Comparison of ENCODE assay signal across 8 cellular contexts in genomic region chr9:135907446-135908333, GRCh38. TPM values are rescaled to one million over a fixed set of nuclear protein-coding genes. Genes with fewer than 3 reads are reported as not detected.
DNase-seq lines count a peak whose midpoint lies in the region; ATAC-seq, FAIRE-seq and TF ChIP-seq lines count a peak whose summit lies in the region.

Gene CAMSAP1, minus strand, starts transcription at chr9:135907546. Its CDS starts 387 bp downstream, at chr9:135907159.

- TF ChIP-seq RAD21 in IMR-90 (IDR thresholded peaks at IDR 0.05; ENCODE audit: low read length), result no peak

- H3K27me3 ChIP-seq in IMR-90 (ENCODE audit: control insufficient read depth, insufficient read depth, low read length) (no peaks in the 10 kb centered on the region), OCI-LY3 (ENCODE audit: low read depth, low read length) (no peaks in the 10 kb centered on the region)

- dilution Hi-C loops in IMR-90 (cut with HindIII; ENCODE audit: low sequenced_read_pairs, unreplicated experiment), result no loop called here

- H4K91ac ChIP-seq in IMR-90 (ENCODE audit: insufficient read depth, low read depth, low read length), result 0 out of 2 replicates have a peak within 1 kb of the TSS, but pooled peaks have one; percentile 48

- TF ChIP-seq CTCF in D721Med (IDR thresholded peaks at IDR 0.05; ENCODE audit: insufficient read depth, missing control alignments) (no peak), IMR-90 (conservative IDR thresholded peaks at IDR 0.05; ENCODE audit: low read depth, low read length) (no peak), OCI-LY3 (IDR thresholded peaks at IDR 0.05; ENCODE audit: low read depth, low read length) (no peak)

- H3K79me2 ChIP-seq in OCI-LY3 (ENCODE audit: low read length), result peaks cover 46% of the 10 kb centered on the region

- H2AFZ ChIP-seq in IMR-90 (replicated peaks; ENCODE audit: low read length, poor library complexity) (peak within 1 kb of the TSS; percentile 94), OCI-LY3 (ENCODE audit: low read depth, low read length) (no peak within 1 kb of the TSS)

- BruUV-seq in IMR-90 (replicated peaks; lab: Mats Ljungman, UMichigan), result no TSS peak

- POLR2A ChIA-PET in IMR-90 (lab: Charles Lee; ENCODE audit: unreplicated experiment), result interaction anchor here (0.7 kb wide), 2 partner anchors 33 to 40 kb away, joined by 6 to 8 read pairs; no protein-coding TSS in a partner anchor

- H2BK20ac ChIP-seq in IMR-90 (ENCODE audit: low read depth, low read length), result no peak within 1 kb of the TSS

- peak within 1 kb of the TSS; percentile 80 for H3K14ac ChIP-seq in IMR-90 (replicated peaks; ENCODE audit: low read depth, low read length)

- H3K4me1 ChIP-seq in IMR-90 (ENCODE audit: control insufficient read depth, insufficient read depth, low read length) (peaks cover 10% of the 10 kb centered on the region), OCI-LY3 (ENCODE audit: low read length) (peaks cover 20% of the 10 kb centered on the region)

- H3K9me1 ChIP-seq in IMR-90 (ENCODE audit: insufficient read depth, low read length), result peaks cover 8% of the 10 kb centered on the region; the same call in 1 of the 2 replicates

- H3K56ac ChIP-seq in IMR-90 (ENCODE audit: extremely low read depth, insufficient read depth, low read length), result peak within 1 kb of the TSS; percentile 24; the same call in 1 of the 2 replicates

- FAIRE-seq in D721Med (lab: Jason Lieb, UNC), result no peak

- no peak within 1 kb of the TSS for H2BK15ac ChIP-seq in IMR-90 (ENCODE audit: low read depth, low read length)

- 0 out of 2 replicates have a peak, but pooled peaks have one; percentile 28 for TF ChIP-seq POLR2A in IMR-90 (IDR thresholded peaks at IDR 0.05; ENCODE audit: low read depth, low read length)

- peak within 1 kb of the TSS; percentile 74; the same call in 1 of the 2 replicates for H3K4ac ChIP-seq in IMR-90 (ENCODE audit: low read depth, low read length)

- CTCF ChIA-PET in IMR-90 (lab: Yijun Ruan, JAX), result interaction anchor here (0.6 kb wide), 2 partner anchors 290 to 772 kb away, joined by 3 read pairs; no protein-coding TSS in a partner anchor

- no peak within 1 kb of the TSS for H3K18ac ChIP-seq in IMR-90 (ENCODE audit: low read depth, low read length)

- H4K5ac ChIP-seq in IMR-90 (ENCODE audit: low read depth, low read length), result peak within 1 kb of the TSS; percentile 49; the same call in 1 of the 2 replicates

- H3K36me3 ChIP-seq in IMR-90 (ENCODE audit: control insufficient read depth, insufficient read depth, low read length) (peaks cover 17% of the 10 kb centered on the region; the same call in 1 of the 2 replicates), OCI-LY3 (replicated peaks; ENCODE audit: low read depth, low read length) (peaks cover 45% of the 10 kb centered on the region)

- peak within 1 kb of the TSS; percentile 90 for H3K23ac ChIP-seq in IMR-90 (ENCODE audit: low read depth, low read length)

- peak within 1 kb of the TSS; percentile 56 to 81; a peak in 2 of 4 replicates for H4K8ac ChIP-seq in IMR-90 (ENCODE audit: low read depth in 2 of 2, low read length in 2 of 2)

- H3K9me3 ChIP-seq in IMR-90 (ENCODE audit: control insufficient read depth, insufficient read depth, low read length), result peaks cover 2% of the 10 kb centered on the region; the same call in 1 of the 2 replicates
- no peaks in the 10 kb centered on the region for H3K9me3 ChIP-seq in OCI-LY3 (ENCODE audit: insufficient read depth, low read length)

- peak; percentile 88 for DNase-seq in D721Med (ENCODE audit: insufficient read length, low spot score)
- peak; percentile 90 for DNase-seq in IMR-90
- DNase-seq in activated T-cell treated with anti-CD3 and anti-CD28 coated beads for 1 hour (ENCODE audit: low read depth), result peak; percentile 95
- peak; percentile 91 for DNase-seq in epidermal melanocyte (ENCODE audit: insufficient read length, low spot score)
- peak; percentile 87 for DNase-seq in middle frontal gyrus (ENCODE audit: extremely low spot score, low spot score)
- DNase-seq in stimulated activated CD8-positive, alpha-beta memory T cell treated with anti-CD3 and anti-CD28 coated beads, Interleukin-2, amount 100 ng/mL, for 1 hour (ENCODE audit: low read depth in 2 of 2), result peak; percentile 93 to 95

- H3K4me2 ChIP-seq in IMR-90 (ENCODE audit: low read depth, low read length) (peak within 1 kb of the TSS; percentile 91), OCI-LY3 (ENCODE audit: low read length) (peak within 1 kb of the TSS; percentile 90)

- peak within 1 kb of the TSS; percentile 61 for H2BK5ac ChIP-seq in IMR-90 (ENCODE audit: low read depth, low read length, poor library complexity, severe bottlenecking)

- WGBS in IMR-90 (ENCODE audit: extremely low coverage in 2 of 2, insufficient read length in 1 of 2), 2 experiments, result 3% methylated on average over 57 of the region's 108 CpGs; no CpG with 5 or more reads in 1 of the 2 experiments

- H2BK120ac ChIP-seq in IMR-90 (ENCODE audit: low read depth, low read length), result no peak within 1 kb of the TSS

- H3K4me3 ChIP-seq in IMR-90 (ENCODE audit: insufficient read depth, low read depth, low read length), result peak within 1 kb of the TSS; percentile 83
- peak within 1 kb of the TSS; percentile 87 for H3K4me3 ChIP-seq in OCI-LY3 (ENCODE audit: low read length)

- H3K9ac ChIP-seq in IMR-90 (ENCODE audit: low read depth, low read length), result peak within 1 kb of the TSS; percentile 73
- peak within 1 kb of the TSS; percentile 64 for H3K9ac ChIP-seq in OCI-LY3 (ENCODE audit: low read length)

- H2AK5ac ChIP-seq in IMR-90 (ENCODE audit: low read depth, low read length), result peak within 1 kb of the TSS; percentile 70

- intact Hi-C loops in IMR-90 (cut with micrococcal nuclease), result loop anchor here (2.0 kb wide), 1 partner anchor 43 kb away; no protein-coding TSS in a partner anchor

- in situ Hi-C loops in IMR-90 (cut with MboI; ENCODE audit: low sequenced_read_pairs), result no loop called here

- peak; percentile 64 for ATAC-seq in GM21515 (IDR thresholded peaks at IDR 0.05; ENCODE audit: unreplicated experiment)
- ATAC-seq in IMR-90 (ENCODE audit: low read depth), result peak; percentile 93

- H2AK9ac ChIP-seq in IMR-90 (replicated peaks; ENCODE audit: low read depth, low read length, poor library complexity), result peak within 1 kb of the TSS; percentile 96

- peaks cover 27 to 70% of the 10 kb centered on the region in 2 experiments for H3K79me1 ChIP-seq in IMR-90 (ENCODE audit: low read depth in 1 of 2, low read length in 2 of 2)

- H4K20me1 ChIP-seq in IMR-90 (ENCODE audit: insufficient read depth, low read length), result peaks cover 38% of the 10 kb centered on the region
- no peaks in the 10 kb centered on the region for H4K20me1 ChIP-seq in OCI-LY3 (ENCODE audit: insufficient read depth, low read length)

- H3K27ac ChIP-seq in IMR-90 (ENCODE audit: insufficient read depth, low read length) (peak within 1 kb of the TSS; percentile 78), OCI-LY3 (ENCODE audit: low read length) (peak within 1 kb of the TSS; percentile 12; the same call in 1 of the 2 replicates)

TF ChIP-seq in IMR-90, 13 proteins besides CTCF, POLR2A, EP300 and RAD21:
- TF ChIP-seq RFX5 (IDR thresholded peaks at IDR 0.05; ENCODE audit: low read depth, low read length), result no peak
- TF ChIP-seq MAZ (IDR thresholded peaks at IDR 0.05; ENCODE audit: borderline replicate concordance, low read depth, low read length), result peak; percentile 81; the same call in 1 of the 2 replicates
- peak; percentile 65; the same call in 1 of the 2 replicates for TF ChIP-seq MXI1 (IDR thresholded peaks at IDR 0.05; ENCODE audit: borderline replicate concordance, low read depth, low read length)

RNA-seq across cellular contexts. Expression of gene CAMSAP1, which starts in this region (rescaled TPM):
- total RNA-seq in IMR-90 (2012; rRNA removed), result 19.5 and 21.1 TPM in 2 replicates
- polyA plus RNA-seq in IMR-90 (2012; rRNA removed), result 8.2 and 8.6 TPM in 2 replicates
- polyA plus RNA-seq in IMR-90 (2012; cell fraction: cytosol; rRNA removed), result 5.5 and 9.6 TPM in 2 replicates
- 8.9 and 9.8 TPM in 2 replicates for polyA plus RNA-seq in IMR-90 (2012; cell fraction: nucleus; rRNA removed; ENCODE audit: low replicate concordance)

Comparison
In these comparisons a context has a peak if more than half of its experiments do, and no peak if none do; other contexts are left out.
1. Peak in every context shown above with its lines: DNase-seq, ATAC-seq, H3K4me3 ChIP-seq and H3K27ac ChIP-seq.